28 cellular contexts compared by ENCODE assay signal in the genomic region with DNA sequence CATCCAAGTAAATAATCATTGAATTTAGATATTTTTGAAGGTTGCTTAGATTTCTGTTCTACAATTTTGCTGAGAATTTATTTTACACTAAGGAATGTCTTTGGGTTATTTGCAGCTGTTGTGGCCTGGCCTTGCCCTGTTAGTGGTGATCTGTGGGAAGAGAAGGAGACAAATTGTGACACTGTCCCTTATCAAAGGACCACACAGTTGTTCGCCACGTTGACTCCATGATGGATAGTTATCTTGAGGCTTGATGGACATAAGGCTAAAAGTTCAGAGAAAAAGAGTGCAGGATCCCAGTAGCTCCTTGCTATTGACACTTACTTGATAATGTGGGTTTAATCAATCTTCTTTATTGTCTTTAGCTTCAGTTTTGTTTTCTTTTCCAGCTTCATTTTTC.
"Had no signal": no experiment of that assay in that cellular context is flagged by ENCODE, and none has a peak within 500 bp of the region (broad histone marks: within the 10 kb centered on the region; RNA-seq: fewer than 3 reads in every experiment).

No MANE protein-coding gene starts in this region.

- H3K36me3 Mint-ChIP-seq: mesothelial cell of epicardium; naive thymus-derived CD8-positive, alpha-beta T cell; stimulated activated effector memory CD8-positive, alpha-beta T cell treated with anti-CD3 and anti-CD28 coated beads, Interleukin-12 subunit alpha, Interleukin-12 subunit beta, amount 100 ng/mL, for 72 hours; type B pancreatic cell had no signal

- H3K9ac ChIP-seq: parathyroid adenoma had no signal

- DNase-seq: colonic mucosa; effector CD8-positive, alpha-beta T cell; endodermal cell; esophagus squamous epithelium; foreskin melanocyte; glutamatergic neuron; heart right ventricle; hippocampal formation; left cardiac atrium; left lung; mesenchymal stem cell; mucosa of descending colon; naive thymus-derived CD8-positive, alpha-beta T cell; stimulated activated CD4-positive, alpha-beta T cell treated with anti-CD3 and anti-CD28 coated beads, Interleukin-2, amount 100 ng/mL, for 24 hours; stimulated activated CD4-positive, alpha-beta T cell treated with anti-CD3 and anti-CD28 coated beads, Interleukin-4, amount 100 ng/mL, for 24 hours; stimulated activated naive CD4-positive, alpha-beta T cell treated with Interleukin-2 at 50 U/mL for 16 hours; substantia nigra; testis; tibial artery had no signal

- H3K9me3 Mint-ChIP-seq: dendritic cell treated with granulocyte-macrophage colony-stimulating factor and Interleukin-4, amounts not matched to agents 40 ng/mL and 50 ng/mL, for 4 days; endodermal cell; mesothelial cell of epicardium; naive thymus-derived CD8-positive, alpha-beta T cell; neural crest cell; type B pancreatic cell had no signal

- FAIRE-seq: endothelial cell of umbilical vein, islet of Langerhans had no signal

- H3K4me3 ChIP-seq: colonic mucosa, esophagus squamous epithelium, heart right ventricle, left lung, mucosa of descending colon, testis, tibial artery had no signal

- H3K4me1 ChIP-seq: colonic mucosa, esophagus squamous epithelium, left lung, parathyroid adenoma, testis, tibial artery had no signal

- H3K4me3 Mint-ChIP-seq: dendritic cell treated with granulocyte-macrophage colony-stimulating factor and Interleukin-4, amounts not matched to agents 40 ng/mL and 50 ng/mL, for 4 days; endodermal cell; mesothelial cell of epicardium; naive thymus-derived CD8-positive, alpha-beta T cell; neural crest cell; stimulated activated effector memory CD8-positive, alpha-beta T cell treated with anti-CD3 and anti-CD28 coated beads, Interleukin-12 subunit alpha, Interleukin-12 subunit beta, amount 100 ng/mL, for 72 hours; type B pancreatic cell had no signal

- H2AFZ ChIP-seq: parathyroid adenoma had no signal

- H3K9me3 ChIP-seq: colonic mucosa, esophagus squamous epithelium, heart right ventricle, left lung, mucosa of descending colon, testis, tibial artery had no signal

- H3K36me3 ChIP-seq: colonic mucosa, esophagus squamous epithelium, heart right ventricle, left lung, tibial artery had no signal

- H3K4me1 Mint-ChIP-seq: stimulated activated effector memory CD8-positive, alpha-beta T cell treated with anti-CD3 and anti-CD28 coated beads, Interleukin-12 subunit alpha, Interleukin-12 subunit beta, amount 100 ng/mL, for 72 hours had no signal

- H3K79me2 ChIP-seq: parathyroid adenoma had no signal

- H3K27me3 Mint-ChIP-seq: type B pancreatic cell had no signal

- H3K27me3 ChIP-seq: colonic mucosa, esophagus squamous epithelium, heart right ventricle, left lung, testis, tibial artery had no signal

- H3K27ac Mint-ChIP-seq: dendritic cell treated with granulocyte-macrophage colony-stimulating factor and Interleukin-4, amounts not matched to agents 40 ng/mL and 50 ng/mL, for 4 days; endodermal cell; mesothelial cell of epicardium; progenitor cell of endocrine pancreas; stimulated activated effector memory CD8-positive, alpha-beta T cell treated with anti-CD3 and anti-CD28 coated beads, Interleukin-12 subunit alpha, Interleukin-12 subunit beta, amount 100 ng/mL, for 72 hours; type B pancreatic cell had no signal

- H3K27ac ChIP-seq: colonic mucosa, esophagus squamous epithelium, heart right ventricle, left lung, parathyroid adenoma, testis, tibial artery had no signal
